Comparison of ENCODE assay signal across 18 cellular contexts in genomic region chr2:198762456-198762855, GRCh38.
"Had no signal": no experiment of that assay in that cellular context is flagged by ENCODE, and none has a peak within 500 bp of the region (broad histone marks: within the 10 kb centered on the region; RNA-seq: fewer than 3 reads in every experiment).

No MANE protein-coding gene starts in this region.

- H3K36me3 ChIP-seq: colonic mucosa, esophagus squamous epithelium, heart left ventricle, spleen, WERI-Rb-1 had no signal

- H3K36me3 Mint-ChIP-seq: natural killer cell; stimulated activated naive B cell treated with anti-CD40 and anti-IgM and Interleukin-4, amounts not matched to agents 10 μg/mL and 1 μg/mL and 100 μg/mL, for 72 hours had no signal

- H3K4me3 Mint-ChIP-seq: activated CD8-positive, alpha-beta T cell treated with anti-CD3 and anti-CD28 coated beads, Interleukin-2, amount 10 ng/mL, durations not matched to agents 7 days and 5 days; activated naive CD8-positive, alpha-beta T cell treated with anti-CD3 and anti-CD28 coated beads, Interleukin-2, amount 50 U/mL, for 24 hours; natural killer cell; stimulated activated naive B cell treated with anti-CD40 and anti-IgM and Interleukin-4, amounts not matched to agents 10 μg/mL and 1 μg/mL and 100 μg/mL, for 72 hours had no signal

- ATAC-seq: activated CD8-positive, alpha-beta T cell treated with anti-CD3 and anti-CD28 coated beads, Interleukin-2, amount 10 ng/mL, durations not matched to agents 7 days and 5 days; activated naive CD8-positive, alpha-beta T cell treated with anti-CD3 and anti-CD28 coated beads, Interleukin-2, amount 50 U/mL, for 24 hours; heart left ventricle; natural killer cell; sciatic nerve; stimulated activated naive B cell treated with anti-CD40 and anti-IgM and Interleukin-4, amounts not matched to agents 10 μg/mL and 1 μg/mL and 100 μg/mL, for 72 hours had no signal

- H3K27me3 ChIP-seq: colonic mucosa, esophagus squamous epithelium, heart left ventricle, spleen had no signal

- H3K4me1 Mint-ChIP-seq: activated naive CD8-positive, alpha-beta T cell treated with anti-CD3 and anti-CD28 coated beads, Interleukin-2, amount 50 U/mL, for 24 hours; natural killer cell; stimulated activated naive B cell treated with anti-CD40 and anti-IgM and Interleukin-4, amounts not matched to agents 10 μg/mL and 1 μg/mL and 100 μg/mL, for 72 hours had no signal

- DNase-seq: activated CD4-positive, alpha-beta T cell treated with anti-CD3 and anti-CD28 coated beads for 4 hours; activated CD8-positive, alpha-beta T cell treated with anti-CD3 and anti-CD28 coated beads, Interleukin-2, amount 10 ng/mL, durations not matched to agents 7 days and 5 days; activated naive CD4-positive, alpha-beta T cell treated with Interleukin-2 at 50 U/mL for 16 hours; activated naive CD8-positive, alpha-beta T cell treated with anti-CD3 and anti-CD28 coated beads, Interleukin-2, amount 50 U/mL, for 24 hours; colonic mucosa; esophagus squamous epithelium; heart left ventricle; mammary epithelial cell; natural killer cell; nucleus accumbens; spleen; stimulated activated CD4-positive, alpha-beta T cell treated with anti-CD3 and anti-CD28 coated beads, Interleukin-1b, Interleukin-23, amount 100 ng/mL, for 48 hours; stimulated activated naive B cell treated with anti-CD40 and anti-IgM and Interleukin-4, amounts not matched to agents 10 μg/mL and 1 μg/mL and 100 μg/mL, for 72 hours; substantia nigra; trophoblast cell; WERI-Rb-1 had no signal

- H3K4me3 ChIP-seq: colonic mucosa, esophagus squamous epithelium, heart left ventricle, spleen had no signal

- H3K4me1 ChIP-seq: esophagus squamous epithelium, heart left ventricle, spleen had no signal

- H3K9me3 Mint-ChIP-seq: activated naive CD8-positive, alpha-beta T cell treated with anti-CD3 and anti-CD28 coated beads, Interleukin-2, amount 50 U/mL, for 24 hours; stimulated activated naive B cell treated with anti-CD40 and anti-IgM and Interleukin-4, amounts not matched to agents 10 μg/mL and 1 μg/mL and 100 μg/mL, for 72 hours had no signal

- H3K27ac ChIP-seq: colonic mucosa, esophagus squamous epithelium, heart left ventricle, spleen, WERI-Rb-1 had no signal

- H3K9me3 ChIP-seq: colonic mucosa, esophagus squamous epithelium, heart left ventricle, spleen had no signal

- H3K27ac Mint-ChIP-seq: activated CD8-positive, alpha-beta T cell treated with anti-CD3 and anti-CD28 coated beads, Interleukin-2, amount 10 ng/mL, durations not matched to agents 7 days and 5 days; activated naive CD8-positive, alpha-beta T cell treated with anti-CD3 and anti-CD28 coated beads, Interleukin-2, amount 50 U/mL, for 24 hours; natural killer cell; progenitor cell of endocrine pancreas; stimulated activated naive B cell treated with anti-CD40 and anti-IgM and Interleukin-4, amounts not matched to agents 10 μg/mL and 1 μg/mL and 100 μg/mL, for 72 hours had no signal

- H3K27me3 Mint-ChIP-seq: activated naive CD8-positive, alpha-beta T cell treated with anti-CD3 and anti-CD28 coated beads, Interleukin-2, amount 50 U/mL, for 24 hours; progenitor cell of endocrine pancreas; stimulated activated naive B cell treated with anti-CD40 and anti-IgM and Interleukin-4, amounts not matched to agents 10 μg/mL and 1 μg/mL and 100 μg/mL, for 72 hours had no signal
